In genomic region chr15:67543348-67543718, GRCh38 we compare ENCODE assay signal across 8 cellular contexts. TPM values are rescaled to one million over a fixed set of nuclear protein-coding genes. Genes with fewer than 3 reads are reported as not detected.
A peak's percentile ranks its signal among the peaks of the same experiment; 100 is the strongest.
DNase-seq lines count a peak whose midpoint lies in the region; ATAC-seq, FAIRE-seq and TF ChIP-seq lines count a peak whose summit lies in the region.

No MANE protein-coding gene starts in this region.

- no peaks in the 10 kb centered on the region for H4K20me1 ChIP-seq in endothelial cell of umbilical vein (replicated peaks; ENCODE audit: control insufficient read depth, extremely low read depth, insufficient read depth, low read length)

- dilution Hi-C loops in endothelial cell of umbilical vein (cut with MboI; ENCODE audit: extremely low pct_ligation_motif_present, low sequenced_read_pairs): no loop called here

- H3K4me1 ChIP-seq in Panc1 (ENCODE audit: control insufficient read depth, insufficient read depth, low read length): peaks cover 11% of the 10 kb centered on the region
- H3K4me1 ChIP-seq in endothelial cell of umbilical vein (ENCODE audit: control insufficient read depth, extremely low read depth, insufficient read depth, low read length): peaks cover 8% of the 10 kb centered on the region

- FAIRE-seq in endothelial cell of umbilical vein (lab: Jason Lieb, UNC): peak; percentile 21

- peak overlapping the region; percentile 97 for H2AFZ ChIP-seq in endothelial cell of umbilical vein (ENCODE audit: low read depth, low read length)

- intact Hi-C loops in Panc1 (cut with micrococcal nuclease; ENCODE audit: unreplicated experiment) (no loop called here), endothelial cell of umbilical vein (cut with micrococcal nuclease) (loop anchor here (2.0 to 10.0 kb wide), 2 partner anchors 89 to 291 kb away; no protein-coding TSS in a partner anchor)

- DNase-seq in EH (ENCODE audit: low read depth) (peak; percentile 33), Panc1 (ENCODE audit: low read depth, low spot score) (no peak), endothelial cell of umbilical vein (ENCODE audit: low read depth, low spot score) (peak; percentile 25), GF-D8 (lab: John Stamatoyannopoulos, UW) (no peak), erythroblast (lab: John Stamatoyannopoulos, UW) (no peak), NCI-H128 (lab: John Stamatoyannopoulos, UW; ENCODE audit: unreplicated experiment) (no peak), NCI-H1105 treated with DMSO at 0.1 percent for 48 hours (lab: John Stamatoyannopoulos, UW) (no peak)
- peak in 1 of 10 donors; percentile 10 for DNase-seq in naive thymus-derived CD8-positive, alpha-beta T cell

- no peaks in the 10 kb centered on the region for H3K9me1 ChIP-seq in endothelial cell of umbilical vein (replicated peaks; ENCODE audit: control insufficient read depth, extremely low read depth, insufficient read depth, low read length)

- CTCF ChIA-PET in Panc1 (lab: Charles Lee) (no interaction called here), endothelial cell of umbilical vein (lab: Charles Lee) (no interaction called here)

- peak overlapping the region; percentile 78 for H3K4me2 ChIP-seq in endothelial cell of umbilical vein (ENCODE audit: insufficient read depth, low read length)

- peak overlapping the region; percentile 86 to 87 for H3K4me3 ChIP-seq in Panc1 (ENCODE audit: low read depth in 2 of 2, low read length in 2 of 2)
- peak overlapping the region; percentile 67 to 99 (median 96) for H3K4me3 ChIP-seq in endothelial cell of umbilical vein (replicated peaks in 1 of 3; ENCODE audit: insufficient read depth in 1 of 3, low read depth in 1 of 3, low read length in 3 of 3)

- H3K9me3 Mint-ChIP-seq in naive thymus-derived CD8-positive, alpha-beta T cell: no peaks in the 10 kb centered on the region

- POLR2A ChIA-PET in Panc1 (lab: Charles Lee) (no interaction called here), endothelial cell of umbilical vein (lab: Charles Lee) (no interaction called here)
- POLR2A ChIA-PET in naive thymus-derived CD8-positive, alpha-beta T cell (lab: Charles Lee): interaction anchor here (1.6 kb wide), 1 partner anchor 23 kb away, joined by 5 read pairs; the partner anchor contains the start of gene C15orf61

- ATAC-seq in Panc1: peak; percentile 17; the same call in 1 of the 2 replicates
- no peak for ATAC-seq in naive thymus-derived CD8-positive, alpha-beta T cell

- H3K9me3 ChIP-seq in Panc1 (ENCODE audit: control insufficient read depth, insufficient read depth, low read depth, low read length) (no peaks in the 10 kb centered on the region), endothelial cell of umbilical vein (replicated peaks; ENCODE audit: control insufficient read depth, insufficient read depth, low read length) (no peaks in the 10 kb centered on the region)

- H3K36me3 ChIP-seq in Panc1 (ENCODE audit: control insufficient read depth, insufficient read depth, low read length) (no peaks in the 10 kb centered on the region; the same call in 1 of the 2 replicates), endothelial cell of umbilical vein (ENCODE audit: control insufficient read depth in 2 of 2, extremely low read depth in 1 of 2, insufficient read depth in 2 of 2, low read length in 2 of 2) (no peaks in the 10 kb centered on the region)

- H3K27me3 ChIP-seq in Panc1 (ENCODE audit: control insufficient read depth, insufficient read depth, low read length): no peaks in the 10 kb centered on the region
- no peaks in the 10 kb centered on the region for H3K27me3 ChIP-seq in endothelial cell of umbilical vein (ENCODE audit: control insufficient read depth in 2 of 2, insufficient read depth in 2 of 2, low read length in 2 of 2)

- H3K27ac ChIP-seq in Panc1 (ENCODE audit: low read length): peak overlapping the region; percentile 96
- H3K27ac ChIP-seq in endothelial cell of umbilical vein (ENCODE audit: insufficient read depth, low read depth, low read length): no peak overlapping the region

- in situ Hi-C loops in Panc1 (cut with HindIII; ENCODE audit: low pct_unique_long_range_greater_than_20kb, low sequenced_read_pairs): no loop called here

- BruUV-seq in Panc1 (replicated peaks; lab: Mats Ljungman, UMichigan) (TSS peak; percentile 55), endothelial cell of umbilical vein (replicated peaks; lab: Mats Ljungman, UMichigan) (no TSS peak)

- TF ChIP-seq CTCF in Panc1 (IDR thresholded peaks at IDR 0.05) (no peak), endothelial cell of umbilical vein (IDR thresholded peaks at IDR 0.05; ENCODE audit: extremely low read depth in 1 of 2, insufficient read depth in 1 of 2, low read depth in 1 of 2, low read length in 2 of 2) (no peak)

- no peak for TF ChIP-seq POLR2A in endothelial cell of umbilical vein (IDR thresholded peaks at IDR 0.05; ENCODE audit: low read depth, low read length)
- no peak for TF ChIP-seq POLR2A in erythroblast (IDR thresholded peaks at IDR 0.05; ENCODE audit: low read length)

- peak overlapping the region; percentile 88 to 98 (median 92) for H3K4me3 Mint-ChIP-seq in naive thymus-derived CD8-positive, alpha-beta T cell

- H3K27ac Mint-ChIP-seq in naive thymus-derived CD8-positive, alpha-beta T cell: peak overlapping the region; percentile 55 to 97 (median 92)

- peaks cover 23 to 75% (median 59%) of the 10 kb centered on the region in 4 donors for H3K4me1 Mint-ChIP-seq in naive thymus-derived CD8-positive, alpha-beta T cell

- H3K36me3 Mint-ChIP-seq in naive thymus-derived CD8-positive, alpha-beta T cell: peaks cover 0 to 15% (median 6%) of the 10 kb centered on the region in 3 donors

- peak overlapping the region; percentile 90 for H3K9ac ChIP-seq in endothelial cell of umbilical vein (replicated peaks; ENCODE audit: extremely low read depth, insufficient read depth, low read length)

- no peaks in the 10 kb centered on the region for H3K79me2 ChIP-seq in endothelial cell of umbilical vein (ENCODE audit: control insufficient read depth, insufficient read depth, low read length)

- no peaks in the 10 kb centered on the region for H3K27me3 Mint-ChIP-seq in naive thymus-derived CD8-positive, alpha-beta T cell

TF ChIP-seq in endothelial cell of umbilical vein, 7 proteins besides CTCF, POLR2A, EP300 and RAD21:
- no peak for TF ChIP-seq JUN (IDR thresholded peaks at IDR 0.05; ENCODE audit: borderline replicate concordance, insufficient read depth, insufficient read length, low read depth)
- no peak for TF ChIP-seq GATA2 (IDR thresholded peaks at IDR 0.05; ENCODE audit: insufficient read depth, insufficient read length, low read depth, low read length)
- TF ChIP-seq POLR2AphosphoS5 (IDR thresholded peaks at IDR 0.05; ENCODE audit: insufficient read depth, low read depth, low read length): no peak
- TF ChIP-seq EZH2 (IDR thresholded peaks at IDR 0.05; ENCODE audit: borderline replicate concordance, low read depth, low read length, severe bottlenecking): no peak
- no peak for TF ChIP-seq FOS (IDR thresholded peaks at IDR 0.05; ENCODE audit: borderline replicate concordance, insufficient read depth, low read length)
- no peak for TF ChIP-seq MAX (IDR thresholded peaks at IDR 0.05; ENCODE audit: insufficient read depth, insufficient read length)
- no peak for TF ChIP-seq MYC (IDR thresholded peaks at IDR 0.05; ENCODE audit: low read depth, low read length)

RNA-seq across cellular contexts. Expression of gene MAP2K5, which starts 0.8 kb away (rescaled TPM):
- total RNA-seq in Panc1 (2021; ENCODE audit: unreplicated experiment): 18.3 TPM
- polyA plus RNA-seq in Panc1 (2012; ENCODE audit: insufficient read length): 14.0 TPM
- 24.2 and 24.7 TPM in 2 replicates for total RNA-seq in endothelial cell of umbilical vein
- 4.9 and 5.6 TPM in 2 replicates for polyA plus RNA-seq in endothelial cell of umbilical vein
- 5.8 and 6.2 TPM in 2 replicates for polyA plus RNA-seq in endothelial cell of umbilical vein (2011; cell fraction: cytosol; rRNA removed)
- polyA plus RNA-seq in endothelial cell of umbilical vein (2011; cell fraction: nucleus; rRNA removed): 12.1 and 12.6 TPM in 2 replicates
- polyA plus RNA-seq in endothelial cell of umbilical vein (2012): 12.8 and 13.0 TPM in 2 replicates
- polyA minus RNA-seq in endothelial cell of umbilical vein: 7.5 and 9.6 TPM in 2 replicates
- polyA minus RNA-seq in endothelial cell of umbilical vein (2011; cell fraction: cytosol; rRNA and poly(A)+ RNA removed): 8.2 TPM
- polyA minus RNA-seq in endothelial cell of umbilical vein (2011; cell fraction: nucleus; rRNA and poly(A)+ RNA removed): 26.5 and 39.8 TPM in 2 replicates
- total RNA-seq in naive thymus-derived CD8-positive, alpha-beta T cell: 10 to 100 TPM; 33.1 to 37.6 TPM
- 10 to 100 TPM; 17.8 to 22.5 (median 21.2) TPM for polyA plus RNA-seq in naive thymus-derived CD8-positive, alpha-beta T cell

RNA-seq across cellular contexts. Expression of gene C15orf61, which starts 22.4 kb away (rescaled TPM):
- total RNA-seq in Panc1 (2021; ENCODE audit: unreplicated experiment) (5.6 TPM), endothelial cell of umbilical vein (3.7 and 4.1 TPM in 2 replicates)
- 4.9 TPM for polyA plus RNA-seq in Panc1 (2012; ENCODE audit: insufficient read length)
- 3.2 and 3.5 TPM in 2 replicates for polyA plus RNA-seq in endothelial cell of umbilical vein
- 1.6 and 1.9 TPM in 2 replicates for polyA plus RNA-seq in endothelial cell of umbilical vein (2011; cell fraction: cytosol; rRNA removed)
- polyA plus RNA-seq in endothelial cell of umbilical vein (2011; cell fraction: nucleus; rRNA removed): 2.2 and 2.7 TPM in 2 replicates
- 2.2 and 3.1 TPM in 2 replicates for polyA plus RNA-seq in endothelial cell of umbilical vein (2012)
- polyA minus RNA-seq in endothelial cell of umbilical vein: 1.4 and 1.9 TPM in 2 replicates
- polyA minus RNA-seq in endothelial cell of umbilical vein (2011; cell fraction: cytosol; rRNA and poly(A)+ RNA removed): 1.5 TPM
- 5.2 and 6.9 TPM in 2 replicates for polyA minus RNA-seq in endothelial cell of umbilical vein (2011; cell fraction: nucleus; rRNA and poly(A)+ RNA removed)
- total RNA-seq in naive thymus-derived CD8-positive, alpha-beta T cell: 10 to 100 TPM; 11.5 to 11.9 TPM
- 1 to 10 TPM; 6.1 to 8.3 (median 6.4) TPM for polyA plus RNA-seq in naive thymus-derived CD8-positive, alpha-beta T cell

Comparison
In these comparisons a context has a peak if more than half of its experiments do, and no peak if none do; other contexts are left out.
1. DNase-seq: peak in EH (single experiment) and endothelial cell of umbilical vein (single experiment); none in Panc1 (single experiment), GF-D8 (single experiment), erythroblast (0 of 2), NCI-H128 (single experiment) and NCI-H1105 treated with DMSO at 0.1 percent for 48 hours (single experiment).